Comparison of ENCODE assay signal across 8 cellular contexts in the genomic region with DNA sequence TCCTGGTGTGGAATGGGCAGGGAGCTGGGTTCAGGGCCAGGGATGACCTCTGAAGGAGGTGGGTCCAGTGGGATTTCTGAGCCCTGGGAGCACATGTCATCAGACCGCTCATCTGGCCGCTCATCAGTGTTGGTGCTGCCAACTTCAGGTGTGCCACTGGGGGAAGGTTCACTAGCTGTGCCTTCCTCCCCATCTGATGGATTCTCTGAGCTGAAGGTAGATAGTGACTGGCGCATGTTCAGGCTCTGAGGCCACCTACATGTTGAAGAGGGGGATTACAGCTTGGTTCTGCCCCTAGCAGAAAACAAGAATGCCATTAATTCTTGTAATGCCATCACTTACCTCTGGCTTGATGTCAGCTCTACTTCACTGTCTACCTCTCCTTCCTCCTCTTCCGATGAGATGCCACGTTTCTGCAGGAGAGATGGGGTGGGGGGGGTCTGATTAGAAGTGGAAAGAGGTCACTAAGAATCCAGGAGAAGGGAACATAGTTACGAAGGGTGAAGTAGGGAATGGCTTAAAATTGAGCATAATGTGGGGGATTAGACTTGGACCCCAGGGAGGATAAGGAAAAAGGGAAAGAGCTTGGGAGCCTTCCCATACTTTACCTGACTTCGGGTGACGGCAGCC. TPM values are rescaled to one million over a fixed set of nuclear protein-coding genes. Genes with fewer than 3 reads are reported as not detected.
A peak's percentile ranks its signal among the peaks of the same experiment; 100 is the strongest.
DNase-seq lines count a peak whose midpoint lies in the region; ATAC-seq, FAIRE-seq and TF ChIP-seq lines count a peak whose summit lies in the region.

No MANE protein-coding gene starts in this region.

- H4K20me1 ChIP-seq in MM.1S (ENCODE audit: insufficient read depth, low read length) (peaks cover 7% of the 10 kb centered on the region; the same call in 1 of the 2 replicates), osteoblast (ENCODE audit: insufficient read depth, low read length) (peaks cover 67% of the 10 kb centered on the region), mammary epithelial cell (ENCODE audit: insufficient read depth, low read length) (no peaks in the 10 kb centered on the region)

- no peak overlapping the region for H3K4me3 ChIP-seq in MM.1S (ENCODE audit: low read length)
- no peak overlapping the region for H3K4me3 ChIP-seq in bronchial epithelial cell (ENCODE audit: low read depth, low read length)
- no peak overlapping the region for H3K4me3 ChIP-seq in osteoblast (ENCODE audit: insufficient read depth, low read length)
- H3K4me3 ChIP-seq in mammary epithelial cell (replicated peaks in 1 of 3; ENCODE audit: insufficient read depth in 1 of 3, low read depth in 2 of 3, low read length in 3 of 3): no peak overlapping the region

- WGBS in mammary epithelial cell (ENCODE audit: low coverage, missing lambda C conversion rate): 81% methylated on average over 8 of the region's 8 CpGs

- no peaks in the 10 kb centered on the region for H3K9me2 ChIP-seq in MM.1S (replicated peaks; ENCODE audit: insufficient read depth, low read length)

- H3F3A ChIP-seq in MM.1S (ENCODE audit: insufficient read depth, low read length): peaks cover 85% of the 10 kb centered on the region

- dilution Hi-C loops in mammary epithelial cell (cut with HindIII; ENCODE audit: low sequenced_read_pairs): no loop called here

- peaks cover 35% of the 10 kb centered on the region for H3K4me1 ChIP-seq in MM.1S (ENCODE audit: low read length)
- H3K4me1 ChIP-seq in osteoblast (ENCODE audit: insufficient read depth, low read length): peaks cover 46% of the 10 kb centered on the region
- peaks cover 17% of the 10 kb centered on the region for H3K4me1 ChIP-seq in mammary epithelial cell (ENCODE audit: insufficient read depth, low read length)

- intact Hi-C loops in mammary epithelial cell (cut with micrococcal nuclease): loop anchor here (2.0 kb wide), 1 partner anchor 15 kb away; no protein-coding TSS in a partner anchor

- no peaks in the 10 kb centered on the region for H3K9me3 ChIP-seq in MM.1S (replicated peaks; ENCODE audit: insufficient read depth, low read length)
- H3K9me3 ChIP-seq in osteoblast (ENCODE audit: low read depth, low read length): no peaks in the 10 kb centered on the region
- no peaks in the 10 kb centered on the region for H3K9me3 ChIP-seq in mammary epithelial cell (replicated peaks; ENCODE audit: insufficient read depth, low read length)

- H2AFZ ChIP-seq in MM.1S (ENCODE audit: low read length) (no peak overlapping the region), osteoblast (ENCODE audit: low read length) (no peak overlapping the region), mammary epithelial cell (ENCODE audit: low read depth, low read length) (no peak overlapping the region)

- peak; percentile 48 for DNase-seq in MM.1S
- DNase-seq in bronchial epithelial cell (ENCODE audit: low read depth): no peak
- peak; percentile 62 for DNase-seq in osteoblast (ENCODE audit: insufficient read length, low spot score, missing footprints)
- no peak for DNase-seq in stimulated activated CD4-positive, alpha-beta T cell treated with anti-CD3 and anti-CD28 coated beads, Interleukin-2, amount 100 ng/mL, for 48 hours
- DNase-seq in activated CD4-positive, CD25-positive, alpha-beta regulatory T cell treated with anti-CD3 and anti-CD28 coated beads, Interleukin-2, amount 50 U/mL, for 72 hours: no peak
- no peak for DNase-seq in mammary epithelial cell

- in situ Hi-C loops in mammary epithelial cell (cut with MboI; ENCODE audit: low sequenced_read_pairs in 2 of 2): no loop called here

- no peaks in the 10 kb centered on the region for H3K27me3 ChIP-seq in MM.1S (replicated peaks; ENCODE audit: insufficient read depth, low read length)
- no peaks in the 10 kb centered on the region for H3K27me3 ChIP-seq in bronchial epithelial cell (ENCODE audit: control insufficient read depth, insufficient read depth, low read length)
- H3K27me3 ChIP-seq in osteoblast (ENCODE audit: insufficient read depth, low read length): no peaks in the 10 kb centered on the region
- H3K27me3 ChIP-seq in mammary epithelial cell (ENCODE audit: insufficient read depth, low read length): no peaks in the 10 kb centered on the region

- H3K36me3 ChIP-seq in MM.1S (replicated peaks; ENCODE audit: insufficient read depth, low read length): peaks cover 23% of the 10 kb centered on the region; the same call in 1 of the 2 replicates
- H3K36me3 ChIP-seq in bronchial epithelial cell (ENCODE audit: control insufficient read depth, insufficient read depth, low read length): peaks cover 23% of the 10 kb centered on the region
- peaks cover 96% of the 10 kb centered on the region for H3K36me3 ChIP-seq in osteoblast (ENCODE audit: insufficient read depth, low read length)
- peaks cover 31% of the 10 kb centered on the region for H3K36me3 ChIP-seq in mammary epithelial cell (ENCODE audit: insufficient read depth, low read length)

- H3K27ac ChIP-seq in MM.1S (ENCODE audit: low read length) (peak overlapping the region; percentile 42; the same call in 1 of the 2 replicates), osteoblast (ENCODE audit: low read depth, low read length) (peak overlapping the region; percentile 54), mammary epithelial cell (ENCODE audit: insufficient read depth, low read depth, low read length) (no peak overlapping the region)

- peaks cover 45% of the 10 kb centered on the region for H3K79me2 ChIP-seq in MM.1S (ENCODE audit: low read length)
- peaks cover 36% of the 10 kb centered on the region for H3K79me2 ChIP-seq in osteoblast (ENCODE audit: insufficient read depth, low read length)
- H3K79me2 ChIP-seq in mammary epithelial cell (ENCODE audit: insufficient read depth, low read length): peaks cover 22% of the 10 kb centered on the region

- TF ChIP-seq CTCF in MM.1S (IDR thresholded peaks at IDR 0.05; ENCODE audit: low read length) (peak; percentile 46), bronchial epithelial cell (IDR thresholded peaks at IDR 0.05; ENCODE audit: insufficient read depth, low read length, severe bottlenecking) (peak; percentile 20), osteoblast (IDR thresholded peaks at IDR 0.05; ENCODE audit: extremely low read depth, low read depth, low read length) (peak; percentile 27), mammary epithelial cell (conservative IDR thresholded peaks at IDR 0.05 in 1 of 2, IDR thresholded peaks at IDR 0.05 in 1 of 2; ENCODE audit: extremely low read depth in 1 of 2, insufficient read depth in 1 of 2, low read depth in 1 of 2, low read length in 2 of 2) (peak in 1 of 2 donors; percentile 21)

- H3K9ac ChIP-seq in MM.1S (ENCODE audit: low read length) (no peak overlapping the region), mammary epithelial cell (ENCODE audit: insufficient read depth, low read length) (no peak overlapping the region)

- no TSS peak for BruUV-seq in mammary epithelial cell (replicated peaks; lab: Mats Ljungman, UMichigan)

- H3K4me2 ChIP-seq in MM.1S (ENCODE audit: low read depth, low read length) (no peak overlapping the region), osteoblast (ENCODE audit: insufficient read depth, low read length) (no peak overlapping the region), mammary epithelial cell (ENCODE audit: insufficient read depth, low read depth, low read length) (no peak overlapping the region)

- CTCF ChIA-PET in mammary epithelial cell (lab: Charles Lee; ENCODE audit: low non-redundant PET): no interaction called here

- ATAC-seq in HG03135 (IDR thresholded peaks at IDR 0.05; ENCODE audit: unreplicated experiment): no peak

- FAIRE-seq in G401.6 (lab: Jason Lieb, UNC) (peak; percentile 50), bronchial epithelial cell (lab: Jason Lieb, UNC) (no peak)

RNA-seq across cellular contexts. Expression of a gene that starts 17.2 kb away (rescaled TPM):
- total RNA-seq in bronchial epithelial cell (2.0 and 3.9 TPM in 2 replicates), osteoblast (49.6 and 51.9 TPM in 2 replicates), mammary epithelial cell (10 to 100 TPM; 10.3 to 19.0 TPM)
- polyA plus RNA-seq in mammary epithelial cell: 12.3 TPM
- 42.1 TPM for polyA minus RNA-seq in mammary epithelial cell

RNA-seq across cellular contexts. Expression of a gene that starts 19.0 kb away (rescaled TPM):
- total RNA-seq in bronchial epithelial cell: 27.6 and 32.4 TPM in 2 replicates
- 33.0 and 35.5 TPM in 2 replicates for total RNA-seq in osteoblast
- total RNA-seq in mammary epithelial cell: 10 to 100 TPM; 21.2 to 32.2 TPM
- 36.3 TPM for polyA plus RNA-seq in mammary epithelial cell
- 16.7 TPM for polyA minus RNA-seq in mammary epithelial cell

RNA-seq across cellular contexts. Expression of a gene that starts 25.2 kb away (rescaled TPM):
- total RNA-seq in bronchial epithelial cell (not detected in 2 replicates), osteoblast (not detected in 2 replicates), mammary epithelial cell (not detected)
- polyA plus RNA-seq in mammary epithelial cell: not detected
- polyA minus RNA-seq in mammary epithelial cell: not detected

RNA-seq across cellular contexts. Expression of a gene that starts 30.2 kb away (rescaled TPM):
- 128 and 133 TPM in 2 replicates for total RNA-seq in bronchial epithelial cell
- total RNA-seq in osteoblast: 247 and 293 TPM in 2 replicates
- 100 to 1,000 TPM; 187 to 654 TPM for total RNA-seq in mammary epithelial cell
- polyA plus RNA-seq in mammary epithelial cell: 202 TPM
- polyA minus RNA-seq in mammary epithelial cell: 842 TPM

RNA-seq across cellular contexts. Expression of a gene that starts 40.5 kb away (rescaled TPM):
- total RNA-seq in bronchial epithelial cell (29.0 and 40.5 TPM in 2 replicates), osteoblast (55.0 and 64.2 TPM in 2 replicates), mammary epithelial cell (100 to 1,000 TPM in 1 of 2 donors, 10 to 100 TPM in 1; 43.5 to 158 TPM)
- 91.8 TPM for polyA plus RNA-seq in mammary epithelial cell
- 102 TPM for polyA minus RNA-seq in mammary epithelial cell

Comparison
In these comparisons a context has a peak if more than half of its experiments do, and no peak if none do; other contexts are left out.
1. DNase-seq: peak in MM.1S (single experiment) and osteoblast (single experiment); none in bronchial epithelial cell (single experiment), stimulated activated CD4-positive, alpha-beta T cell treated with anti-CD3 and anti-CD28 coated beads, Interleukin-2, amount 100 ng/mL, for 48 hours (0 of 2), activated CD4-positive, CD25-positive, alpha-beta regulatory T cell treated with anti-CD3 and anti-CD28 coated beads, Interleukin-2, amount 50 U/mL, for 72 hours (single experiment) and mammary epithelial cell (single experiment).